1 cellular context compared by ENCODE assay signal in genomic region chr2:7707723-7708122, GRCh38.
A peak's percentile ranks its signal among the peaks of the same experiment; 100 is the strongest.
TF ChIP-seq lines count a peak whose summit lies in the region.

No MANE protein-coding gene starts in this region.

TF ChIP-seq in A549, 52 proteins besides CTCF, POLR2A, EP300 and RAD21 (continued from another document):
- TF ChIP-seq, protein P1, sequence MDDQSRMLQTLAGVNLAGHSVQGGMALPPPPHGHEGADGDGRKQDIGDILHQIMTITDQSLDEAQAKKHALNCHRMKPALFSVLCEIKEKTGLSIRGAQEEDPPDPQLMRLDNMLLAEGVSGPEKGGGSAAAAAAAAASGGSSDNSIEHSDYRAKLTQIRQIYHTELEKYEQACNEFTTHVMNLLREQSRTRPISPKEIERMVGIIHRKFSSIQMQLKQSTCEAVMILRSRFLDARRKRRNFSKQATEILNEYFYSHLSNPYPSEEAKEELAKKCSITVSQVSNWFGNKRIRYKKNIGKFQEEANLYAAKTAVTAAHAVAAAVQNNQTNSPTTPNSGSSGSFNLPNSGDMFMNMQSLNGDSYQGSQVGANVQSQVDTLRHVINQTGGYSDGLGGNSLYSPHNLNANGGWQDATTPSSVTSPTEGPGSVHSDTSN (IDR thresholded peaks at IDR 0.05): no peak
- TF ChIP-seq MAFK (IDR thresholded peaks at IDR 0.05; ENCODE audit: partially characterized antibody) (no peak), BHLHE40 (IDR thresholded peaks at IDR 0.05; ENCODE audit: low read depth, low read length) (no peak), POLR2AphosphoS2 (conservative IDR thresholded peaks at IDR 0.05; ENCODE audit: low read length) (no peak), FOSL2 (IDR thresholded peaks at IDR 0.05) (peak; percentile 37; the same call in 1 of the 2 replicates), FOSL2 (CRISPR knock-in tag; IDR thresholded peaks at IDR 0.05) (0 out of 2 replicates have a peak, but pooled peaks have one; percentile 33), EHF (CRISPR knock-in tag; IDR thresholded peaks at IDR 0.05) (no peak), GATA3 (IDR thresholded peaks at IDR 0.05; ENCODE audit: borderline replicate concordance) (peak; percentile 58; the same call in 1 of the 2 replicates), ESRRA (IDR thresholded peaks at IDR 0.05; ENCODE audit: borderline replicate concordance, low read length) (no peak), MAZ (IDR thresholded peaks at IDR 0.05; ENCODE audit: borderline replicate concordance, low read depth, low read length) (no peak), USF2 (IDR thresholded peaks at IDR 0.05) (no peak), ZSCAN20 (CRISPR knock-in tag; IDR thresholded peaks at IDR 0.05) (no peak), TP53 (CRISPR knock-in tag; IDR thresholded peaks at IDR 0.05) (no peak), HOXB13 (CRISPR knock-in tag; IDR thresholded peaks at IDR 0.05; ENCODE audit: low read depth) (no peak), SMC3 (IDR thresholded peaks at IDR 0.05) (no peak), JUN (IDR thresholded peaks at IDR 0.05) (0 out of 5 replicates have a peak, but pooled peaks of 1 of the 2 experiments have one; percentile 22), CBX2 (IDR thresholded peaks at IDR 0.05; ENCODE audit: borderline replicate concordance, low read depth) (no peak), SREBF2 (IDR thresholded peaks at IDR 0.05) (no peak), HDAC2 (IDR thresholded peaks at IDR 0.05) (no peak), KDM5A (IDR thresholded peaks at IDR 0.05) (no peak), RNF2 (IDR thresholded peaks at IDR 0.05; ENCODE audit: borderline replicate concordance, low read depth) (no peak), BCL3 (IDR thresholded peaks at IDR 0.05) (no peak), RARB (CRISPR knock-in tag; IDR thresholded peaks at IDR 0.05) (no peak), CEBPB (IDR thresholded peaks at IDR 0.05) (no peak), NPAS2 (CRISPR knock-in tag; IDR thresholded peaks at IDR 0.05; ENCODE audit: borderline replicate concordance) (no peak)
- TF ChIP-seq, protein P2, sequence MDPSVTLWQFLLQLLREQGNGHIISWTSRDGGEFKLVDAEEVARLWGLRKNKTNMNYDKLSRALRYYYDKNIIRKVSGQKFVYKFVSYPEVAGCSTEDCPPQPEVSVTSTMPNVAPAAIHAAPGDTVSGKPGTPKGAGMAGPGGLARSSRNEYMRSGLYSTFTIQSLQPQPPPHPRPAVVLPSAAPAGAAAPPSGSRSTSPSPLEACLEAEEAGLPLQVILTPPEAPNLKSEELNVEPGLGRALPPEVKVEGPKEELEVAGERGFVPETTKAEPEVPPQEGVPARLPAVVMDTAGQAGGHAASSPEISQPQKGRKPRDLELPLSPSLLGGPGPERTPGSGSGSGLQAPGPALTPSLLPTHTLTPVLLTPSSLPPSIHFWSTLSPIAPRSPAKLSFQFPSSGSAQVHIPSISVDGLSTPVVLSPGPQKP (IDR thresholded peaks at IDR 0.05; ENCODE audit: low read depth, low read length): no peak
